ENCODE assay signal across 16 cellular contexts in the genomic region with DNA sequence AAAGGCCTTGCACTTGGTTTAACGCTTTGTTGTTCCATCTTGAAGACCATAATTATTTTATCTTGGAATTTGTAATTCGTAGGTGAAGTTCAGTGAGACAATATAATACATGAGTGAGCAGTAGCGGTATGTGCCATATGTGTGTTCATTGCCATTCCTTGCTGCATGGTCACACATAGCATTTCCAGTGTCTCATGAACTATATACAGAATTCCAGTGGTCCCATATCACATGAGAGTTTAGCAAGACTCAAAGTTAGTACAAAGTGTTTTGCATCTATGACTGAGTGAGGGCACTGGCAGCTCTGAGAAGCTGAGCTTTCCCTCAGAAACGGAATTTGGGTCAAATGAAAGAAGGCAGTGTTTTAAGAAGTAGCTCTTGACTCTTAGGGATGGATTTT.
"Had no signal": no experiment of that assay in that cellular context is flagged by ENCODE, and none has a peak within 500 bp of the region (broad histone marks: within the 10 kb centered on the region; RNA-seq: fewer than 3 reads in every experiment).

No MANE protein-coding gene starts in this region.

- DNase-seq: effector memory CD8-positive, alpha-beta T cell; heart right ventricle; hypothalamus; mucosa of descending colon; naive thymus-derived CD8-positive, alpha-beta T cell; psoas muscle; retina; right lobe of liver; stimulated activated CD4-positive, alpha-beta T cell treated with anti-CD3 and anti-CD28 coated beads, Interleukin-2, amount 100 ng/mL, for 24 hours; stimulated activated CD4-positive, alpha-beta T cell treated with anti-CD3 and anti-CD28 coated beads, Interleukin-4, amount 100 ng/mL, for 4 hours; stimulated activated naive B cell treated with anti-CD40 and anti-IgM and Interleukin-4, amounts not matched to agents 10 μg/mL and 1 μg/mL and 100 μg/mL, for 72 hours; stimulated activated naive CD8-positive, alpha-beta T cell treated with anti-CD3 and anti-CD28 coated beads, Interleukin-15, amount 100 ng/mL, for 72 hours; testis had no signal

- H3K4me3 ChIP-seq: esophagus muscularis mucosa, heart right ventricle, mucosa of descending colon, psoas muscle, right lobe of liver, skin epidermis, testis, tibial nerve had no signal
